In genomic region chr6:39166189-39166917, GRCh38 we compare ENCODE assay signal across 8 cellular contexts. TPM values are rescaled to one million over a fixed set of nuclear protein-coding genes. Genes with fewer than 3 reads are reported as not detected.
DNase-seq lines count a peak whose midpoint lies in the region; ATAC-seq lines count a peak whose summit lies in the region.

No MANE protein-coding gene starts in this region.

- H3K9me3 ChIP-seq in naive thymus-derived CD4-positive, alpha-beta T cell (ENCODE audit: control insufficient read depth in 2 of 3, low read length in 3 of 3), result peaks cover 0 to 1% (median 0%) of the 10 kb centered on the region in 3 experiments

- H3K27me3 Mint-ChIP-seq in naive thymus-derived CD4-positive, alpha-beta T cell, result peaks cover 0 to 7% (median 4%) of the 10 kb centered on the region in 5 donors

- ATAC-seq in esophagus mucosa (peak; percentile 77), HG03457 (IDR thresholded peaks at IDR 0.05; ENCODE audit: unreplicated experiment) (no peak)
- ATAC-seq in naive thymus-derived CD4-positive, alpha-beta T cell, result peak; percentile 86
- peak; percentile 83 for ATAC-seq in stimulated activated effector memory CD8-positive, alpha-beta T cell treated with anti-CD3 and anti-CD28 coated beads, Interleukin-12 subunit alpha, Interleukin-12 subunit beta, amount 100 ng/mL, for 72 hours

- no peaks in the 10 kb centered on the region for H3K27me3 ChIP-seq in naive thymus-derived CD4-positive, alpha-beta T cell (ENCODE audit: control insufficient read depth in 2 of 2, insufficient read depth in 2 of 2, low read length in 2 of 2)

- no peaks in the 10 kb centered on the region for H3K36me3 ChIP-seq in naive thymus-derived CD4-positive, alpha-beta T cell (ENCODE audit: control insufficient read depth in 2 of 3, insufficient read depth in 3 of 3, low read length in 3 of 3)

- H3K27ac ChIP-seq in naive thymus-derived CD4-positive, alpha-beta T cell (ENCODE audit: low read depth, low read length), result no peak overlapping the region

- H3K27ac Mint-ChIP-seq in naive thymus-derived CD4-positive, alpha-beta T cell, result no peak overlapping the region
- no peak overlapping the region for H3K27ac Mint-ChIP-seq in stimulated activated effector memory CD8-positive, alpha-beta T cell treated with anti-CD3 and anti-CD28 coated beads, Interleukin-12 subunit alpha, Interleukin-12 subunit beta, amount 100 ng/mL, for 72 hours

- POLR2A ChIA-PET in naive thymus-derived CD4-positive, alpha-beta T cell (lab: Charles Lee), result no interaction called here

- peaks cover 0 to 3% of the 10 kb centered on the region in 2 donors for H3K4me1 ChIP-seq in naive thymus-derived CD4-positive, alpha-beta T cell (ENCODE audit: control insufficient read depth in 2 of 2, insufficient read depth in 2 of 2, low read length in 2 of 2)

- peaks cover 0 to 8% (median 5%) of the 10 kb centered on the region in 7 donors for H3K4me1 Mint-ChIP-seq in naive thymus-derived CD4-positive, alpha-beta T cell
- H3K4me1 Mint-ChIP-seq in stimulated activated effector memory CD8-positive, alpha-beta T cell treated with anti-CD3 and anti-CD28 coated beads, Interleukin-12 subunit alpha, Interleukin-12 subunit beta, amount 100 ng/mL, for 72 hours, result peaks cover 13% of the 10 kb centered on the region

- H3K4me3 ChIP-seq in naive thymus-derived CD4-positive, alpha-beta T cell (ENCODE audit: low read length), result no peak overlapping the region

- H3K4me3 Mint-ChIP-seq in naive thymus-derived CD4-positive, alpha-beta T cell, result peak overlapping the region in 2 of 10 donors; percentile 34 to 44
- no peak overlapping the region for H3K4me3 Mint-ChIP-seq in stimulated activated effector memory CD8-positive, alpha-beta T cell treated with anti-CD3 and anti-CD28 coated beads, Interleukin-12 subunit alpha, Interleukin-12 subunit beta, amount 100 ng/mL, for 72 hours

- CTCF ChIA-PET in naive thymus-derived CD4-positive, alpha-beta T cell (lab: Charles Lee), result interaction anchor here (0.7 to 2.9 kb wide), 9 partner anchors 10 to 294 kb away, joined by 3 to 23 read pairs (median 3); no protein-coding TSS in a partner anchor

- peaks cover 0 to 4% (median 0%) of the 10 kb centered on the region in 11 donors for H3K9me3 Mint-ChIP-seq in naive thymus-derived CD4-positive, alpha-beta T cell
- no peaks in the 10 kb centered on the region for H3K9me3 Mint-ChIP-seq in stimulated activated effector memory CD8-positive, alpha-beta T cell treated with anti-CD3 and anti-CD28 coated beads, Interleukin-12 subunit alpha, Interleukin-12 subunit beta, amount 100 ng/mL, for 72 hours

- H3K36me3 Mint-ChIP-seq in naive thymus-derived CD4-positive, alpha-beta T cell, result peaks cover 0 to 4% (median 0%) of the 10 kb centered on the region in 5 donors
- no peaks in the 10 kb centered on the region for H3K36me3 Mint-ChIP-seq in stimulated activated effector memory CD8-positive, alpha-beta T cell treated with anti-CD3 and anti-CD28 coated beads, Interleukin-12 subunit alpha, Interleukin-12 subunit beta, amount 100 ng/mL, for 72 hours

- DNase-seq in ELR (ENCODE audit: low read depth) (peak; percentile 71), HuH-7 (ENCODE audit: low spot score) (peak; percentile 79), NOMO-1 treated with dmso at 0.1 percent for 144 hours (lab: John Stamatoyannopoulos, UW; ENCODE audit: unreplicated experiment) (peak; percentile 13), activated T-cell treated with anti-CD3 and anti-CD28 coated beads for 1 hour (ENCODE audit: low read depth) (peak; percentile 79)
- peak; percentile 26 to 86 (median 66) for DNase-seq in naive thymus-derived CD4-positive, alpha-beta T cell
- peak; percentile 90 to 93 for DNase-seq in stimulated activated effector memory CD8-positive, alpha-beta T cell treated with anti-CD3 and anti-CD28 coated beads, Interleukin-12 subunit alpha, Interleukin-12 subunit beta, amount 100 ng/mL, for 72 hours (ENCODE audit: low spot score in 2 of 2)

- intact Hi-C loops in naive thymus-derived CD4-positive, alpha-beta T cell (cut with micrococcal nuclease), result loop anchor here (1.0 to 10.0 kb wide), 7 partner anchors 52 to 294 kb away; partner anchors contain the start of gene KCNK5 (in 1 of the 2)

RNA-seq across cellular contexts. Expression of gene SAYSD1, which starts 51.4 kb away (rescaled TPM):
- 8.9 TPM for total RNA-seq in esophagus mucosa
- 10 to 100 TPM; 15.1 to 26.8 (median 19.8) TPM for total RNA-seq in naive thymus-derived CD4-positive, alpha-beta T cell
- polyA plus RNA-seq in naive thymus-derived CD4-positive, alpha-beta T cell, result 10 to 100 TPM; 18.6 to 21.6 TPM

Comparison
In these comparisons a context has a peak if more than half of its experiments do, and no peak if none do; other contexts are left out.
1. DNase-seq: peak in every context shown above with its lines; median percentile 92 in stimulated activated effector memory CD8-positive, alpha-beta T cell treated with anti-CD3 and anti-CD28 coated beads, Interleukin-12 subunit alpha, Interleukin-12 subunit beta, amount 100 ng/mL, for 72 hours; 79 in HuH-7; 79 in activated T-cell treated with anti-CD3 and anti-CD28 coated beads for 1 hour; 71 in ELR; 66 in naive thymus-derived CD4-positive, alpha-beta T cell; 13 in NOMO-1 treated with dmso at 0.1 percent for 144 hours.